Comparison of ENCODE assay signal across 10 cellular contexts in genomic region chr4:48635310-48635709, GRCh38.
DNase-seq lines count a peak whose midpoint lies in the region; ATAC-seq and TF ChIP-seq lines count a peak whose summit lies in the region.
"Had no signal": no experiment of that assay in that cellular context is flagged by ENCODE, and none has a peak within 500 bp of the region (broad histone marks: within the 10 kb centered on the region; RNA-seq: fewer than 3 reads in every experiment).

No MANE protein-coding gene starts in this region.

- no peak overlapping the region for H3K23ac ChIP-seq in trophoblast cell (ENCODE audit: low read length)

- no peak overlapping the region for H2BK5ac ChIP-seq in trophoblast cell (ENCODE audit: low read depth, low read length, poor library complexity)

- WGBS in trophoblast cell (ENCODE audit: extremely low coverage, insufficient coverage, insufficient read length): no CpG with 5 or more reads among the region's 3 CpGs

- DNase-seq in G401 (ENCODE audit: low spot score): peak; percentile 27
- peak; percentile 32 to 65 for DNase-seq in trophoblast cell
- DNase-seq in BE2C: no peak
- no peak for DNase-seq in COLO668 (lab: John Stamatoyannopoulos, UW; ENCODE audit: unreplicated experiment)

- no peak overlapping the region for H2AK5ac ChIP-seq in trophoblast cell (ENCODE audit: low read length)

- H3K9me3 Mint-ChIP-seq in activated naive CD8-positive, alpha-beta T cell (ENCODE audit: low read depth): no peaks in the 10 kb centered on the region
- H3K9me3 Mint-ChIP-seq: T-helper 1 cell treated with Interleukin-12 subunit alpha and Interleukin-12 subunit beta and Interleukin-4 antibody, amounts not matched to agents 30 μg/mL and 1 μg/mL, for 36 hours; type B pancreatic cell had no signal

- H3K18ac ChIP-seq in trophoblast cell (ENCODE audit: low read length): no peak overlapping the region

- peaks cover 29% of the 10 kb centered on the region for H3K4me1 Mint-ChIP-seq in activated naive CD8-positive, alpha-beta T cell (ENCODE audit: low read depth)

- peak overlapping the region; percentile 61 for H3K27ac Mint-ChIP-seq in activated naive CD8-positive, alpha-beta T cell
- H3K27ac Mint-ChIP-seq: T-helper 1 cell treated with Interleukin-12 subunit alpha and Interleukin-12 subunit beta and Interleukin-4 antibody, amounts not matched to agents 30 μg/mL and 1 μg/mL, for 36 hours; type B pancreatic cell had no signal

- no peak overlapping the region for H2BK12ac ChIP-seq in trophoblast cell (ENCODE audit: low read length)

- H4K91ac ChIP-seq in trophoblast cell (ENCODE audit: low read depth, low read length): no peak overlapping the region

- in situ Hi-C loops in G401 (cut with HindIII; ENCODE audit: low sequenced_read_pairs): no loop called here

- no peak overlapping the region for H4K8ac ChIP-seq in trophoblast cell (ENCODE audit: low read depth, low read length)

- H3K4me3 ChIP-seq in trophoblast cell (ENCODE audit: low read depth, low read length): no peak overlapping the region
- H3K4me3 ChIP-seq in BE2C (ENCODE audit: low read depth, low read length): no peak overlapping the region

- H3K79me1 ChIP-seq in trophoblast cell (ENCODE audit: low read length): no peaks in the 10 kb centered on the region

- H3K36me3 Mint-ChIP-seq in activated naive CD8-positive, alpha-beta T cell: peaks cover 9% of the 10 kb centered on the region
- H3K36me3 Mint-ChIP-seq: type B pancreatic cell had no signal

- no peaks in the 10 kb centered on the region for H3K79me2 ChIP-seq in trophoblast cell (ENCODE audit: control insufficient read depth, insufficient read depth, low read length, poor library complexity)

- ATAC-seq in HG03565 (IDR thresholded peaks at IDR 0.05; ENCODE audit: unreplicated experiment): peak; percentile 38
- ATAC-seq in GM21717 (IDR thresholded peaks at IDR 0.05; ENCODE audit: unreplicated experiment): no peak
- ATAC-seq in GM19452 (IDR thresholded peaks at IDR 0.05; ENCODE audit: unreplicated experiment): no peak

- no peak overlapping the region for H2AFZ ChIP-seq in trophoblast cell (ENCODE audit: insufficient read depth, low read length, poor library complexity)

- H3K4me3 Mint-ChIP-seq in activated naive CD8-positive, alpha-beta T cell: no peak overlapping the region
- H3K4me3 Mint-ChIP-seq: T-helper 1 cell treated with Interleukin-12 subunit alpha and Interleukin-12 subunit beta and Interleukin-4 antibody, amounts not matched to agents 30 μg/mL and 1 μg/mL, for 36 hours; type B pancreatic cell had no signal

- no peaks in the 10 kb centered on the region for H3K36me3 ChIP-seq in trophoblast cell (ENCODE audit: control insufficient read depth in 1 of 2, insufficient read depth in 2 of 2, low read length in 2 of 2)
- no peaks in the 10 kb centered on the region for H3K36me3 ChIP-seq in BE2C

- H3K14ac ChIP-seq in trophoblast cell (ENCODE audit: low read length): no peak overlapping the region

- H3K27ac ChIP-seq in trophoblast cell (ENCODE audit: low read depth, low read length): no peak overlapping the region

- no peak overlapping the region for H3K9ac ChIP-seq in trophoblast cell (ENCODE audit: low read length)

- no peak overlapping the region for H3K4ac ChIP-seq in trophoblast cell (ENCODE audit: low read depth, low read length)

- H3K9me3 ChIP-seq in trophoblast cell (ENCODE audit: insufficient read depth, low read depth, low read length) (no peaks in the 10 kb centered on the region), BE2C (no peaks in the 10 kb centered on the region)

- H3K27me3 ChIP-seq in trophoblast cell (ENCODE audit: insufficient read depth, low read length): no peaks in the 10 kb centered on the region
- no peaks in the 10 kb centered on the region for H3K27me3 ChIP-seq in BE2C

- no peak overlapping the region for H4K12ac ChIP-seq in trophoblast cell (ENCODE audit: low read depth, low read length)

- H3K4me2 ChIP-seq in trophoblast cell (ENCODE audit: low read length): no peak overlapping the region

- no peaks in the 10 kb centered on the region for H3K27me3 Mint-ChIP-seq in activated naive CD8-positive, alpha-beta T cell
- H3K27me3 Mint-ChIP-seq: type B pancreatic cell had no signal

- H3K4me1 ChIP-seq in trophoblast cell (ENCODE audit: control insufficient read depth in 1 of 2, insufficient read depth in 2 of 2, low read length in 2 of 2): no peaks in the 10 kb centered on the region
- H3K4me1 ChIP-seq in BE2C: no peaks in the 10 kb centered on the region; the same call in 1 of the 2 replicates

- no peak overlapping the region for H2BK120ac ChIP-seq in trophoblast cell (ENCODE audit: insufficient read depth, low read length, poor library complexity)

- no peak for TF ChIP-seq CTCF in BE2C (IDR thresholded peaks at IDR 0.05; ENCODE audit: low read depth, low read length)

Comparison
In these comparisons a context has a peak if more than half of its experiments do, and no peak if none do; other contexts are left out.
1. DNase-seq: peak in G401 (single experiment) and trophoblast cell (2 of 2); none in BE2C (single experiment) and COLO668 (single experiment).